ENCODE assay signal across 16 cellular contexts in the genomic region with DNA sequence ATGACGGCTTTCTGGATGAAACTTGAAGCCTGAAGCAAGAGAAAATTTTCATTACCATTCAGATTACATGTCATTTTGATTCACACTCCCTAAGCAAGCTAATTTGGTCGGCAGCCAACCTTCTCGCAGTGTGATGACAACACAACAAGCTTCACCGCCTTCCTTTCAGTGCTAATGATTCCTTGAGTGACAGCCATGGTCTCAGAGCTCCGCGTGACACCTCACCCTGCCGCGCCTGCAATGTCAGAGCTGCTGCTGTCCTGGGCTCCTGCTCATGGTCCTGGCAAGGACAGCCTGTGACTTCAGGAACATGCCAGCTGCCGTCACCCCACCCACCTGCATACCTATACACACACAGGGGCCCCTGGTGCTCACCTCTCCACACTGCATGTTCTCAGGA.
DNase-seq lines count a peak whose midpoint lies in the region; ATAC-seq and TF ChIP-seq lines count a peak whose summit lies in the region.
"Had no signal": no experiment of that assay in that cellular context is flagged by ENCODE, and none has a peak within 500 bp of the region (broad histone marks: within the 10 kb centered on the region; RNA-seq: fewer than 3 reads in every experiment).

No MANE protein-coding gene starts in this region.

- no peak overlapping the region for H2BK5ac ChIP-seq in H9 (ENCODE audit: insufficient read length, low read length)

- no peak overlapping the region for H3K4me3 ChIP-seq in body of pancreas
- H3K4me3 ChIP-seq in neural cell (ENCODE audit: low read length): peak overlapping the region; percentile 40

- no peak overlapping the region for H2AFZ ChIP-seq in H9 (ENCODE audit: low read length)
- no peak overlapping the region for H2AFZ ChIP-seq in neural cell (ENCODE audit: low read depth, low read length)

- WGBS in H9 (ENCODE audit: extremely low coverage, insufficient read length, low lambda C conversion rate): no CpG with 5 or more reads among the region's 9 CpGs
- 12 to 13% methylated on average over 9 of the region's 9 CpGs for WGBS in body of pancreas, 2 donors

- no peaks in the 10 kb centered on the region for H3K79me1 ChIP-seq in H9 (ENCODE audit: insufficient read depth, low read depth, low read length, poor library complexity, severe bottlenecking)

- DNase-seq in H9 (peak; percentile 39), NCI-H2081 (lab: John Stamatoyannopoulos, UW) (peak; percentile 81 to 89), body of pancreas (peak; percentile 20 to 40 (median 34)), cortex of kidney (lab: John Stamatoyannopoulos, UW) (no peak), D341Med (ENCODE audit: low spot score) (no peak)
- DNase-seq in stimulated activated CD4-positive, alpha-beta T cell treated with anti-CD3 and anti-CD28 coated beads, Interleukin-2, amount 100 ng/mL, for 24 hours: no peak
- DNase-seq: activated CD4-positive, alpha-beta T cell treated with anti-CD3 and anti-CD28 coated beads for 4 hours; activated naive CD4-positive, alpha-beta T cell treated with anti-CD3 and anti-CD28 coated beads, Interleukin-2, amount 10 ng/mL, durations not matched to agents 7 days and 5 days; activated T-cell treated with anti-CD3 and anti-CD28 coated beads for 4 hours; brain microvascular endothelial cell; effector CD4-positive, alpha-beta T cell; natural killer cell; SHP77 treated with DMSO at 0.1 percent for 48 hours; trophoblast cell had no signal

- H4K20me1 ChIP-seq in H9 (ENCODE audit: control insufficient read depth, insufficient read depth, insufficient read length): no peaks in the 10 kb centered on the region
- H4K20me1 ChIP-seq in neural cell (ENCODE audit: insufficient read depth): no peaks in the 10 kb centered on the region

- no peak overlapping the region for H2BK20ac ChIP-seq in H9 (ENCODE audit: low read depth, low read length, poor library complexity, severe bottlenecking)

- no peak overlapping the region for H4K5ac ChIP-seq in H9 (ENCODE audit: insufficient read length, low read depth, low read length)

- H3K4me2 ChIP-seq in H9 (ENCODE audit: insufficient read depth, insufficient read length, low read length) (no peak overlapping the region), neural cell (ENCODE audit: low read length) (peak overlapping the region; percentile 62)

- intact Hi-C loops in body of pancreas (cut with DNase I): no loop called here

- ATAC-seq in body of pancreas (no peak), GM21360 (IDR thresholded peaks at IDR 0.05; ENCODE audit: unreplicated experiment) (no peak)
- ATAC-seq: natural killer cell had no signal

- H3K9ac ChIP-seq in H9 (ENCODE audit: extremely low read depth, insufficient read length, low read length) (no peak overlapping the region), neural cell (ENCODE audit: low read length) (no peak overlapping the region)

- H4K91ac ChIP-seq in H9 (ENCODE audit: insufficient read length, low read depth, low read length): no peak overlapping the region

- no peak overlapping the region for H3K14ac ChIP-seq in H9 (ENCODE audit: insufficient read depth, low read length)

- H3K27me3 ChIP-seq in H9 (ENCODE audit: insufficient read depth, low read length): no peaks in the 10 kb centered on the region
- H3K27me3 ChIP-seq in body of pancreas: no peaks in the 10 kb centered on the region
- no peaks in the 10 kb centered on the region for H3K27me3 ChIP-seq in neural cell (ENCODE audit: insufficient read depth, low read depth, low read length)
- H3K27me3 ChIP-seq: brain microvascular endothelial cell had no signal

- H3K9me3 ChIP-seq in H9 (ENCODE audit: control insufficient read depth, low read depth, low read length) (no peaks in the 10 kb centered on the region), body of pancreas (no peaks in the 10 kb centered on the region), neural cell (ENCODE audit: low read length) (no peaks in the 10 kb centered on the region)

- TF ChIP-seq RAD21 in neural cell (conservative IDR thresholded peaks at IDR 0.05): peak; percentile 49

- no peak overlapping the region for H3T11ph ChIP-seq in H9 (ENCODE audit: low read length)

- H3K9me3 Mint-ChIP-seq in H9: peaks cover 11 to 13% of the 10 kb centered on the region in 2 experiments; a peak in 3 of 5 replicates

- no peaks in the 10 kb centered on the region for H3F3A ChIP-seq in neural cell (ENCODE audit: insufficient read depth, low read length, poor library complexity, severe bottlenecking)

- H2AK5ac ChIP-seq in H9 (ENCODE audit: insufficient read length, low read length): no peak overlapping the region

- H2BK15ac ChIP-seq in H9 (ENCODE audit: low read depth, low read length): no peak overlapping the region

- H3K4me3 Mint-ChIP-seq in H9: no peak overlapping the region
- H3K4me3 Mint-ChIP-seq: activated naive CD4-positive, alpha-beta T cell treated with anti-CD3 and anti-CD28 coated beads, Interleukin-2, amount 10 ng/mL, durations not matched to agents 7 days and 5 days; natural killer cell had no signal

- H3K23me2 ChIP-seq in H9 (ENCODE audit: insufficient read length, low read depth, low read length, poor library complexity, severe bottlenecking): no peaks in the 10 kb centered on the region

- no peak overlapping the region for H2BK12ac ChIP-seq in H9 (ENCODE audit: insufficient read length, low read depth, low read length)

- no peaks in the 10 kb centered on the region for H3K27me3 Mint-ChIP-seq in H9 (ENCODE audit: low read depth)
- H3K27me3 Mint-ChIP-seq: activated naive CD4-positive, alpha-beta T cell treated with anti-CD3 and anti-CD28 coated beads, Interleukin-2, amount 10 ng/mL, durations not matched to agents 7 days and 5 days had no signal

- H3K27ac Mint-ChIP-seq in H9: no peak overlapping the region
- H3K27ac Mint-ChIP-seq: activated naive CD4-positive, alpha-beta T cell treated with anti-CD3 and anti-CD28 coated beads, Interleukin-2, amount 10 ng/mL, durations not matched to agents 7 days and 5 days; natural killer cell had no signal

- no peak overlapping the region for H4K8ac ChIP-seq in H9 (replicated peaks; ENCODE audit: insufficient read length, low read depth, low read length)

- no peak overlapping the region for H3K18ac ChIP-seq in H9 (ENCODE audit: insufficient read length, low read depth, low read length)

- H3K79me2 ChIP-seq in H9 (ENCODE audit: insufficient read depth, low read length) (no peaks in the 10 kb centered on the region), neural cell (replicated peaks; ENCODE audit: insufficient read depth, low read length) (no peaks in the 10 kb centered on the region)

- H3K4me1 ChIP-seq in H9 (ENCODE audit: insufficient read depth, low read length) (no peaks in the 10 kb centered on the region), body of pancreas (no peaks in the 10 kb centered on the region)

- H3K36me3 ChIP-seq in body of pancreas (replicated peaks in 1 of 2; ENCODE audit: insufficient read depth in 1 of 2, low read depth in 2 of 2) (no peaks in the 10 kb centered on the region), neural cell (ENCODE audit: insufficient read depth, low read length) (no peaks in the 10 kb centered on the region)
- H3K36me3 ChIP-seq: brain microvascular endothelial cell had no signal

- H3K23ac ChIP-seq in H9 (ENCODE audit: insufficient read length, low read depth, low read length): no peak overlapping the region

- H3K56ac ChIP-seq in H9 (ENCODE audit: insufficient read length, low read depth, low read length): no peak overlapping the region

- peak; percentile 95 for TF ChIP-seq EP300 in neural cell (conservative IDR thresholded peaks at IDR 0.05; ENCODE audit: poor library complexity, severe bottlenecking)

- no peaks in the 10 kb centered on the region for H3K9me2 ChIP-seq in neural cell (ENCODE audit: insufficient read depth, low read length)

- peak; percentile 17; the same call in 2 of the 3 replicates for TF ChIP-seq CTCF in H9 (conservative IDR thresholded peaks at IDR 0.05)
- TF ChIP-seq CTCF in body of pancreas (IDR thresholded peaks at IDR 0.05): peak in 1 of 7 experiments; percentile 17
- TF ChIP-seq CTCF in neural cell (IDR thresholded peaks at IDR 0.05; ENCODE audit: poor library complexity, severe bottlenecking): peak; percentile 48

- no peak overlapping the region for H2BK120ac ChIP-seq in H9 (ENCODE audit: low read depth, low read length, poor library complexity, severe bottlenecking)

- H3K36me3 Mint-ChIP-seq in H9 (ENCODE audit: insufficient read depth in 1 of 3, low read depth in 3 of 3): peaks cover 0 to 18% (median 2%) of the 10 kb centered on the region in 3 experiments; a peak in 2 of 7 replicates
- H3K36me3 Mint-ChIP-seq: activated naive CD4-positive, alpha-beta T cell treated with anti-CD3 and anti-CD28 coated beads, Interleukin-2, amount 10 ng/mL, durations not matched to agents 7 days and 5 days had no signal

- no peaks in the 10 kb centered on the region for H3K4me1 Mint-ChIP-seq in H9
- H3K4me1 Mint-ChIP-seq: activated naive CD4-positive, alpha-beta T cell treated with anti-CD3 and anti-CD28 coated beads, Interleukin-2, amount 10 ng/mL, durations not matched to agents 7 days and 5 days; natural killer cell had no signal

- no peak for TF ChIP-seq POLR2A in body of pancreas (IDR thresholded peaks at IDR 0.05)

- H3K27ac ChIP-seq in H9 (ENCODE audit: insufficient read length, low read depth, low read length): no peak overlapping the region
- no peak overlapping the region for H3K27ac ChIP-seq in body of pancreas
- peak overlapping the region; percentile 18 for H3K27ac ChIP-seq in neural cell (ENCODE audit: low read length)
- H3K27ac ChIP-seq: brain microvascular endothelial cell had no signal

- H3K4ac ChIP-seq in H9 (ENCODE audit: low read depth, low read length): no peak overlapping the region

TF ChIP-seq in neural cell, 6 proteins besides CTCF, POLR2A, EP300 and RAD21:
- TF ChIP-seq SMC3 (conservative IDR thresholded peaks at IDR 0.05; ENCODE audit: poor library complexity) (peak; percentile 53), MXI1 (conservative IDR thresholded peaks at IDR 0.05; ENCODE audit: poor library complexity, severe bottlenecking) (no peak), POLR2AphosphoS5 (IDR thresholded peaks at IDR 0.05) (peak; percentile 99)

Comparison
In these comparisons a context has a peak if more than half of its experiments do, and no peak if none do; other contexts are left out.
1. DNase-seq: peak in H9 (single experiment), NCI-H2081 (2 of 2) and body of pancreas (4 of 4); none in stimulated activated CD4-positive, alpha-beta T cell treated with anti-CD3 and anti-CD28 coated beads, Interleukin-2, amount 100 ng/mL, for 24 hours (0 of 2), cortex of kidney (single experiment) and D341Med (single experiment).